11 cellular contexts compared by ENCODE assay signal in the genomic region with DNA sequence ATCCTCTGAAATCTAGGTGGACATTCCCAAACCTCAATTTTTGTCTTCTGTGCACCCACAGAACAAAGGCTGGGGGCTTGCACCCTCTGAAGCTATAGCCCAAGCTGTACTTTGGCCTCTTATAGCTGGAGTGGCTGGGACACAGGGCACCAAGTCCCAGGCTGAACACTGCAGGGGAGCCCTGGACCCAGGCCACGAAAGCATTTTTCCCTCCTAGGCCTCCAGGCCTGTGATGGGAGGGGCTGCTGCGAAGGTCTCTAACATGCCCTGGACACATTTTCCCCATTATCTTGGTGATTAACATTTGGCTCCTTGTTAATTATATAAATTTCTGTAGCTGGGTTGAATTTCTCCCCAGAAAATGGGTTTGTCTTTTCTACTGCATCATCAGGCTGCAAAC.
"Had no signal": no experiment of that assay in that cellular context is flagged by ENCODE, and none has a peak within 500 bp of the region (broad histone marks: within the 10 kb centered on the region; RNA-seq: fewer than 3 reads in every experiment).

No MANE protein-coding gene starts in this region.

- H3K36me3 ChIP-seq: HAP-1 had no signal

- H3K4me3 ChIP-seq: GM23248, GM23338, HAP-1 had no signal

- H3K4me1 ChIP-seq: HAP-1 had no signal

- H3K4me2 ChIP-seq: GM23338 had no signal

- H3K9me3 ChIP-seq: HAP-1 had no signal

- H3K27ac ChIP-seq: GM23248 had no signal

- H3K9ac ChIP-seq: GM23248 had no signal

- H2AFZ ChIP-seq: GM23248, GM23338 had no signal

- ATAC-seq: GM23338, HCT116 had no signal

- DNase-seq: GM23248, GOT3, H7, H9, HCEC 1CT, HFFc6 had no signal

- FAIRE-seq: H1, H54 had no signal
